ENCODE assay signal across 11 cellular contexts in the genomic region with DNA sequence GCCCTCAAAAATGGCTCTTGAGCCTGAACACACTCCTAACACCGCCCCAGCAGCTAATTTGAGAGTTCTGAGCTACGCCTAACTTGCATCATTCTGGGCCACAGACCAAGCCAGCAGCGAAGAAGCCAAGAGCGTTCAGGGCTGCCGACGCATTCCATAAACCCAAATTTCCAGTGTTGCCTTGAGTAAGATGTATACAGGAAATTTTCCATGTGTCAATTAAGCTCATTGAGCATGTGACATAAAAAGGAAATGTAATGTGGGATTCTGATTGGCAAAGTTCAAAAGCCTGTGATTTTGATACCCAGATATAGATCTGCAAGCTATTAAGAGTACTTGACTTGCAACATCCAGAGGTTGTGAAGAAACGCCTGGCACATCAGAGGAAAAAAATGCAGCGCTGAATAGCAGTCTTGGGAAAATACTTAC.
DNase-seq lines count a peak whose midpoint lies in the region; ATAC-seq and TF ChIP-seq lines count a peak whose summit lies in the region.
"Had no signal": no experiment of that assay in that cellular context is flagged by ENCODE, and none has a peak within 500 bp of the region (broad histone marks: within the 10 kb centered on the region; RNA-seq: fewer than 3 reads in every experiment).

No MANE protein-coding gene starts in this region.

- no peaks in the 10 kb centered on the region for H3K9me3 ChIP-seq in ascending aorta
- no peaks in the 10 kb centered on the region for H3K9me3 ChIP-seq in heart right ventricle
- H3K9me3 ChIP-seq in trophoblast cell (ENCODE audit: insufficient read depth, low read depth, low read length), result no peaks in the 10 kb centered on the region
- H3K9me3 ChIP-seq: BLaER1 had no signal

- no peak overlapping the region for H2BK5ac ChIP-seq in trophoblast cell (ENCODE audit: low read depth, low read length, poor library complexity)

- peak; percentile 75 for DNase-seq in AG08395 (ENCODE audit: low spot score)
- peak in 1 of 2 donors; percentile 76 for DNase-seq in ascending aorta (ENCODE audit: low spot score in 2 of 2)
- peak; percentile 40 to 43 for DNase-seq in heart right ventricle
- DNase-seq in trophoblast cell, result peak; percentile 78 to 89
- DNase-seq in SK-N-DZ (ENCODE audit: low spot score), result no peak
- DNase-seq in T-helper 2 cell, result no peak
- DNase-seq: activated T-cell treated with anti-CD3 and anti-CD28 coated beads, Interleukin-2, amount 50 U/mL, for 24 hours; cortex of kidney had no signal

- peak overlapping the region; percentile 69 for H2AK5ac ChIP-seq in trophoblast cell (ENCODE audit: low read length)

- no peak overlapping the region for H2BK120ac ChIP-seq in trophoblast cell (ENCODE audit: insufficient read depth, low read length, poor library complexity)

- H3K79me1 ChIP-seq in trophoblast cell (ENCODE audit: low read length), result peaks cover 6% of the 10 kb centered on the region

- TF ChIP-seq CTCF in ascending aorta (IDR thresholded peaks at IDR 0.05), result no peak
- no peak for TF ChIP-seq CTCF in heart right ventricle (IDR thresholded peaks at IDR 0.05)

- no peak overlapping the region for H3K14ac ChIP-seq in trophoblast cell (ENCODE audit: low read length)

- no peaks in the 10 kb centered on the region for H3K36me3 ChIP-seq in ascending aorta
- no peaks in the 10 kb centered on the region for H3K36me3 ChIP-seq in heart right ventricle
- no peaks in the 10 kb centered on the region for H3K36me3 ChIP-seq in trophoblast cell (ENCODE audit: control insufficient read depth in 1 of 2, insufficient read depth in 2 of 2, low read length in 2 of 2)
- H3K36me3 ChIP-seq: BLaER1 had no signal

- H4K8ac ChIP-seq in trophoblast cell (ENCODE audit: low read depth, low read length), result peak overlapping the region; percentile 10

- WGBS in heart right ventricle, 2 donors, result 73 to 79% methylated on average over 8 of the region's 8 CpGs
- WGBS in trophoblast cell (ENCODE audit: extremely low coverage, insufficient coverage, insufficient read length), result no CpG with 5 or more reads among the region's 8 CpGs

- no peak overlapping the region for H4K12ac ChIP-seq in trophoblast cell (ENCODE audit: low read depth, low read length)

- intact Hi-C loops in ascending aorta (cut with DNase I) (no loop called here), heart right ventricle (cut with DNase I) (no loop called here)

- peak overlapping the region; percentile 82 for H2BK12ac ChIP-seq in trophoblast cell (ENCODE audit: low read length)

- H3K27me3 ChIP-seq in ascending aorta (no peaks in the 10 kb centered on the region), heart right ventricle (peaks cover 0 to 6% (median 0%) of the 10 kb centered on the region in 7 donors), trophoblast cell (ENCODE audit: insufficient read depth, low read length) (no peaks in the 10 kb centered on the region)
- H3K27me3 ChIP-seq: BLaER1 had no signal

- peak overlapping the region; percentile 63 to 79 for H3K27ac ChIP-seq in ascending aorta
- H3K27ac ChIP-seq in heart right ventricle, result peak overlapping the region in 5 of 10 donors; percentile 14 to 59 (median 46)
- H3K27ac ChIP-seq in trophoblast cell (ENCODE audit: low read depth, low read length), result no peak overlapping the region
- H3K27ac ChIP-seq: BLaER1 had no signal

- no peak overlapping the region for H3K9ac ChIP-seq in trophoblast cell (ENCODE audit: low read length)
- H3K9ac ChIP-seq: BLaER1 had no signal

- H3K79me2 ChIP-seq in trophoblast cell (ENCODE audit: control insufficient read depth, insufficient read depth, low read length, poor library complexity), result no peaks in the 10 kb centered on the region

- H3K4me3 ChIP-seq in ascending aorta, result peak overlapping the region in 1 of 2 donors; percentile 21
- no peak overlapping the region for H3K4me3 ChIP-seq in heart right ventricle
- no peak overlapping the region for H3K4me3 ChIP-seq in trophoblast cell (ENCODE audit: low read depth, low read length)
- H3K4me3 ChIP-seq: BLaER1 had no signal

- ATAC-seq in heart right ventricle (peak in 7 of 8 donors; percentile 72 to 92 (median 78)), HG02973 (IDR thresholded peaks at IDR 0.05; ENCODE audit: unreplicated experiment) (no peak), HG03565 (IDR thresholded peaks at IDR 0.05; ENCODE audit: unreplicated experiment) (no peak)

- H3K4ac ChIP-seq in trophoblast cell (ENCODE audit: low read depth, low read length), result no peak overlapping the region

- peak overlapping the region; percentile 20 for H4K91ac ChIP-seq in trophoblast cell (ENCODE audit: low read depth, low read length)

- H3K18ac ChIP-seq in trophoblast cell (ENCODE audit: low read length), result peak overlapping the region; percentile 11

- H3K4me2 ChIP-seq in trophoblast cell (ENCODE audit: low read length), result no peak overlapping the region
- H3K4me2 ChIP-seq: BLaER1 had no signal

- H3K4me1 ChIP-seq in ascending aorta (peaks cover 0 to 7% of the 10 kb centered on the region in 2 donors), heart right ventricle (peaks cover 0 to 9% (median 0%) of the 10 kb centered on the region in 9 donors), trophoblast cell (ENCODE audit: control insufficient read depth in 1 of 2, insufficient read depth in 2 of 2, low read length in 2 of 2) (peaks cover 3 to 9% of the 10 kb centered on the region in 2 experiments)

- H2AFZ ChIP-seq in trophoblast cell (ENCODE audit: insufficient read depth, low read length, poor library complexity), result no peak overlapping the region

- no peak overlapping the region for H3K23ac ChIP-seq in trophoblast cell (ENCODE audit: low read length)

Comparison
In these comparisons a context has a peak if more than half of its experiments do, and no peak if none do; other contexts are left out.
1. DNase-seq: peak in AG08395 (single experiment), heart right ventricle (2 of 2) and trophoblast cell (2 of 2); none in SK-N-DZ (single experiment) and T-helper 2 cell (0 of 5).
2. ATAC-seq: peak in heart right ventricle (7 of 8); none in HG02973 (single experiment) and HG03565 (single experiment).